In genomic region chr10:113089581-113089980, GRCh38 we compare ENCODE assay signal across 26 cellular contexts.
"Had no signal": no experiment of that assay in that cellular context is flagged by ENCODE, and none has a peak within 500 bp of the region (broad histone marks: within the 10 kb centered on the region; RNA-seq: fewer than 3 reads in every experiment).

No MANE protein-coding gene starts in this region.

- H3K4me2 ChIP-seq: SK-N-SH had no signal

- H3K4me1 ChIP-seq: parathyroid adenoma, testis had no signal

- FAIRE-seq: keratinocyte, small intestine, TTC549 had no signal

- DNase-seq: activated CD4-positive, alpha-beta T cell treated with anti-CD3 and anti-CD28 coated beads for 1 hour; activated CD4-positive, alpha-beta T cell treated with anti-CD3 and anti-CD28 coated beads, Interleukin-2, amount 50 U/mL, for 1 hour; activated CD8-positive, alpha-beta T cell treated with anti-CD3 and anti-CD28 coated beads, Interleukin-2, amount 10 ng/mL, durations not matched to agents 7 days and 5 days; activated gamma-delta T cell; central memory CD4-positive, alpha-beta T cell; effector memory CD4-positive, alpha-beta T cell; esophagus squamous epithelium; gastrocnemius medialis; head of caudate nucleus; lower lobe of right lung; SK-N-SH; small intestine; stimulated activated CD4-positive, alpha-beta T cell treated with anti-CD3 and anti-CD28 coated beads, Interleukin-15, amount 100 ng/mL, for 24 hours; T-helper 1 cell; testis; upper lobe of left lung; WERI-Rb-1 had no signal

- ATAC-seq: activated CD8-positive, alpha-beta T cell treated with anti-CD3 and anti-CD28 coated beads, Interleukin-2, amount 10 ng/mL, durations not matched to agents 7 days and 5 days; gastrocnemius medialis; lower lobe of right lung; sciatic nerve; stimulated activated memory B cell treated with anti-CD40 and anti-IgM and Interleukin-4, amounts not matched to agents 10 μg/mL and 1 μg/mL and 100 μg/mL, for 72 hours had no signal

- H3K4me3 ChIP-seq: ascending aorta, esophagus squamous epithelium, gastrocnemius medialis, lower lobe of right lung, testis, upper lobe of left lung had no signal

- H2AFZ ChIP-seq: parathyroid adenoma had no signal

- H3K27ac Mint-ChIP-seq: activated CD8-positive, alpha-beta T cell treated with anti-CD3 and anti-CD28 coated beads, Interleukin-2, amount 10 ng/mL, durations not matched to agents 7 days and 5 days; activated naive CD4-positive, alpha-beta T cell treated with anti-CD3 and anti-CD28 coated beads, Interleukin-2, amount 50 U/mL, for 24 hours; activated T-helper 1 cell treated with anti-CD3 and anti-CD28 coated beads, Interleukin-12 subunit alpha, Interleukin-12 subunit beta, Interleukin-2, Interleukin-4 antibody, amounts not matched to agents 30 ng/mL and 10 ng/mL and 1 ng/mL, durations not matched to agents 14 hours and 24 hours and 36 hours; nephron; stimulated activated memory B cell treated with anti-CD40 and anti-IgM and Interleukin-4, amounts not matched to agents 10 μg/mL and 1 μg/mL and 100 μg/mL, for 72 hours had no signal

- H3K9ac ChIP-seq: parathyroid adenoma, SK-N-SH had no signal

- H3K4me3 Mint-ChIP-seq: activated CD8-positive, alpha-beta T cell treated with anti-CD3 and anti-CD28 coated beads, Interleukin-2, amount 10 ng/mL, durations not matched to agents 7 days and 5 days; activated naive CD4-positive, alpha-beta T cell treated with anti-CD3 and anti-CD28 coated beads, Interleukin-2, amount 50 U/mL, for 24 hours; activated T-helper 1 cell treated with anti-CD3 and anti-CD28 coated beads, Interleukin-12 subunit alpha, Interleukin-12 subunit beta, Interleukin-2, Interleukin-4 antibody, amounts not matched to agents 30 ng/mL and 10 ng/mL and 1 ng/mL, durations not matched to agents 14 hours and 24 hours and 36 hours; nephron; stimulated activated memory B cell treated with anti-CD40 and anti-IgM and Interleukin-4, amounts not matched to agents 10 μg/mL and 1 μg/mL and 100 μg/mL, for 72 hours had no signal

- H3K9me3 Mint-ChIP-seq: activated naive CD4-positive, alpha-beta T cell treated with anti-CD3 and anti-CD28 coated beads, Interleukin-2, amount 50 U/mL, for 24 hours; activated T-helper 1 cell treated with anti-CD3 and anti-CD28 coated beads, Interleukin-12 subunit alpha, Interleukin-12 subunit beta, Interleukin-2, Interleukin-4 antibody, amounts not matched to agents 30 ng/mL and 10 ng/mL and 1 ng/mL, durations not matched to agents 14 hours and 24 hours and 36 hours; nephron had no signal

- H3K9me3 ChIP-seq: ascending aorta, esophagus squamous epithelium, gastrocnemius medialis, lower lobe of right lung, SK-N-SH, testis, upper lobe of left lung had no signal

- H3K27me3 Mint-ChIP-seq: activated naive CD4-positive, alpha-beta T cell treated with anti-CD3 and anti-CD28 coated beads, Interleukin-2, amount 50 U/mL, for 24 hours; stimulated activated memory B cell treated with anti-CD40 and anti-IgM and Interleukin-4, amounts not matched to agents 10 μg/mL and 1 μg/mL and 100 μg/mL, for 72 hours had no signal

- H3K36me3 ChIP-seq: ascending aorta, gastrocnemius medialis, WERI-Rb-1 had no signal

- H3K27ac ChIP-seq: ascending aorta, esophagus squamous epithelium, gastrocnemius medialis, lower lobe of right lung, parathyroid adenoma, testis, upper lobe of left lung, WERI-Rb-1 had no signal

- H3K36me3 Mint-ChIP-seq: activated naive CD4-positive, alpha-beta T cell treated with anti-CD3 and anti-CD28 coated beads, Interleukin-2, amount 50 U/mL, for 24 hours; stimulated activated memory B cell treated with anti-CD40 and anti-IgM and Interleukin-4, amounts not matched to agents 10 μg/mL and 1 μg/mL and 100 μg/mL, for 72 hours had no signal

- H3K27me3 ChIP-seq: ascending aorta, esophagus squamous epithelium, gastrocnemius medialis, testis, upper lobe of left lung had no signal
